In the genomic region with DNA sequence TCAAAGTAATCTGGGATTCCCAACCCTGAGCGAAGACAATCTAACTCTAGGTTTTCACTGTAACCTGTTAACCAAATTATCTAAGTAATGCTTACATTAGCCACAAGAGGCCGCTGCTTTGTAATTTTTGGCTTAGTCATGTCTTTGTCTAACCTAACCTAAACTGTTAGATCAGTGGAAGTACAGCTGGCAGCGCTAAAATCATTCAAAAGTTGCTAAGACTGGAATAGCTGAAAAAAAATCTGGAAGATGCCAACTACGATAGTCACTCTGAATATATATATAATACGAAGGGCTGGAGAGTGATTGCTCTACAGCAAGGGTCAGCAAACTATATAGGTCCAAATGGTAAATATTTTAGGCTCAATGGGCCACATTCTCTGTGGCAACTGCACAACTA, we compare ENCODE assay signal across 9 cellular contexts.
DNase-seq lines count a peak whose midpoint lies in the region; ATAC-seq and TF ChIP-seq lines count a peak whose summit lies in the region.
"Had no signal": no experiment of that assay in that cellular context is flagged by ENCODE, and none has a peak within 500 bp of the region (broad histone marks: within the 10 kb centered on the region; RNA-seq: fewer than 3 reads in every experiment).

No MANE protein-coding gene starts in this region.

- no peaks in the 10 kb centered on the region for H3K9me3 Mint-ChIP-seq in activated CD8-positive, alpha-beta T cell treated with anti-CD3 and anti-CD28 coated beads, Interleukin-2, amount 10 ng/mL, durations not matched to agents 7 days and 5 days (ENCODE audit: insufficient read depth)

- no peak overlapping the region for H3K27ac Mint-ChIP-seq in activated CD8-positive, alpha-beta T cell treated with anti-CD3 and anti-CD28 coated beads, Interleukin-2, amount 10 ng/mL, durations not matched to agents 7 days and 5 days

- no peaks in the 10 kb centered on the region for H3K4me1 Mint-ChIP-seq in activated CD8-positive, alpha-beta T cell treated with anti-CD3 and anti-CD28 coated beads, Interleukin-2, amount 10 ng/mL, durations not matched to agents 7 days and 5 days (ENCODE audit: low read depth)

- TF ChIP-seq CTCF in fibroblast of the aortic adventitia (IDR thresholded peaks at IDR 0.05; ENCODE audit: insufficient read depth, low read length) (peak; percentile 60), neutrophil (IDR thresholded peaks at IDR 0.05) (peak; percentile 68)

- no peaks in the 10 kb centered on the region for H3K27me3 Mint-ChIP-seq in activated CD8-positive, alpha-beta T cell treated with anti-CD3 and anti-CD28 coated beads, Interleukin-2, amount 10 ng/mL, durations not matched to agents 7 days and 5 days (ENCODE audit: low read depth)

- ATAC-seq in GM19351 (IDR thresholded peaks at IDR 0.05; ENCODE audit: unreplicated experiment): peak; percentile 95
- ATAC-seq in HG03196 (IDR thresholded peaks at IDR 0.05; ENCODE audit: unreplicated experiment): peak; percentile 83
- ATAC-seq in activated CD8-positive, alpha-beta T cell treated with anti-CD3 and anti-CD28 coated beads, Interleukin-2, amount 10 ng/mL, durations not matched to agents 7 days and 5 days: peak; percentile 85

- POLR2A ChIA-PET in activated CD8-positive, alpha-beta T cell treated with anti-CD3 and anti-CD28 coated beads, Interleukin-2, amount 10 ng/mL, durations not matched to agents 7 days and 5 days (lab: Charles Lee): no interaction called here

- H3K27ac ChIP-seq in neutrophil: no peak overlapping the region
- H3K27ac ChIP-seq: epithelial cell of prostate had no signal

- H3K36me3 Mint-ChIP-seq in activated CD8-positive, alpha-beta T cell treated with anti-CD3 and anti-CD28 coated beads, Interleukin-2, amount 10 ng/mL, durations not matched to agents 7 days and 5 days (ENCODE audit: low read depth): peaks cover 25% of the 10 kb centered on the region

- CTCF ChIA-PET in activated CD8-positive, alpha-beta T cell treated with anti-CD3 and anti-CD28 coated beads, Interleukin-2, amount 10 ng/mL, durations not matched to agents 7 days and 5 days (lab: Charles Lee): interaction anchor here (0.8 to 14.1 kb wide), 10 partner anchors 9 to 595 kb away, joined by 3 to 204 read pairs (median 4); no protein-coding TSS in a partner anchor

- no peak overlapping the region for H3K4me3 Mint-ChIP-seq in activated CD8-positive, alpha-beta T cell treated with anti-CD3 and anti-CD28 coated beads, Interleukin-2, amount 10 ng/mL, durations not matched to agents 7 days and 5 days

- H3K9me3 ChIP-seq in neutrophil: no peaks in the 10 kb centered on the region

- peaks cover 57% of the 10 kb centered on the region for H3K36me3 ChIP-seq in neutrophil

- no peaks in the 10 kb centered on the region for H3K27me3 ChIP-seq in neutrophil

- no peak overlapping the region for H3K4me3 ChIP-seq in fibroblast of the aortic adventitia (ENCODE audit: low read depth, low read length)
- no peak overlapping the region for H3K4me3 ChIP-seq in neutrophil (ENCODE audit: low read depth in 1 of 2, low read length in 1 of 2)

- DNase-seq in DMS153 (lab: John Stamatoyannopoulos, UW) (peak; percentile 21), NCI-H510A treated with DMSO at 0.1 percent for 48 hours (lab: John Stamatoyannopoulos, UW) (peak; percentile 51), fibroblast of the aortic adventitia (ENCODE audit: low read depth) (peak; percentile 85), 8988T (no peak)
- peak; percentile 68 for DNase-seq in activated CD8-positive, alpha-beta T cell treated with anti-CD3 and anti-CD28 coated beads, Interleukin-2, amount 10 ng/mL, durations not matched to agents 7 days and 5 days

- no peaks in the 10 kb centered on the region for H3K4me1 ChIP-seq in neutrophil (ENCODE audit: control insufficient read depth in 1 of 2, insufficient read depth in 1 of 2, low read depth in 1 of 2, low read length in 1 of 2)
